Comparison of ENCODE assay signal across 1 cellular context in the genomic region with DNA sequence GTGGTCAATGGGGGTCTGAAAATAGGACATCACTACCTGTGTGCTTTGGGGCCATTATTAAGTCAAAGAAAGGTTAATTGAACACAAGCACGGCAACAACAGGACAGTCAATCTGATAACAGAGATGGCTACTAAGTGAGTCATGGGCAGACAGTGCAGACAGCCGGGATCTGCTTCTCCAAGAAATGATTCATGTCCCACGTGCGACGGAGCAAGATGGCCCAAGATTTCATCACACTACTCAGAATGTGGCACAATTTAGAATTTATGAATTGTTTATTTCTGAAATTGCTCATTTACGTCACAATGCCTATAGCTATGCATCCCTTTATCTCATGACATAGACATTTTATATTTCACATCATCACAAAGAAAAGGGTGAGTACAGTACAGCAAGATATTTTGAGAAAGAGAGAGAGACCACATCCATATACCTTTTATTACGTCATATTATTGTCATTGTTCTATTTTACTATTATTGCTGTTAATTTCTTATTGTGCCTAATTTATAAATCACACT.
TF ChIP-seq lines count a peak whose summit lies in the region.

No MANE protein-coding gene starts in this region.

TF ChIP-seq in IMR-90, 13 proteins besides CTCF, POLR2A, EP300 and RAD21 (continued from another document):
- TF ChIP-seq ELK1 (IDR thresholded peaks at IDR 0.05; ENCODE audit: borderline replicate concordance, low read depth, low read length) (no peak), FOS (IDR thresholded peaks at IDR 0.05; ENCODE audit: low read depth, low read length) (peak; percentile 96), CEBPB (IDR thresholded peaks at IDR 0.05; ENCODE audit: low read depth, low read length) (peak; percentile 98), MAZ (IDR thresholded peaks at IDR 0.05; ENCODE audit: borderline replicate concordance, low read depth, low read length) (no peak), MAFK (IDR thresholded peaks at IDR 0.05; ENCODE audit: low read depth, low read length) (0 out of 2 replicates have a peak, but pooled peaks have one; percentile 11), RFX5 (IDR thresholded peaks at IDR 0.05; ENCODE audit: low read depth, low read length) (no peak), SMC3 (IDR thresholded peaks at IDR 0.05; ENCODE audit: low read depth, low read length) (no peak), BHLHE40 (IDR thresholded peaks at IDR 0.05; ENCODE audit: low read depth, low read length) (peak; percentile 98), NFE2L2 (IDR thresholded peaks at IDR 0.05; ENCODE audit: low read depth, low read length) (no peak), CHD1 (IDR thresholded peaks at IDR 0.05; ENCODE audit: low read depth, low read length) (no peak)
